Comparison of ENCODE assay signal across 25 cellular contexts in genomic region chr3:153129866-153130265, GRCh38.
"Had no signal": no experiment of that assay in that cellular context is flagged by ENCODE, and none has a peak within 500 bp of the region (broad histone marks: within the 10 kb centered on the region; RNA-seq: fewer than 3 reads in every experiment).

No MANE protein-coding gene starts in this region.

- H3K4me3 ChIP-seq: body of pancreas, cardiac muscle cell, hepatocyte, left lung, lung, neural progenitor cell, ovary, prostate gland, thyroid gland, upper lobe of right lung had no signal

- H2AFZ ChIP-seq: hepatocyte, neural progenitor cell had no signal

- ATAC-seq: body of pancreas; naive thymus-derived CD8-positive, alpha-beta T cell had no signal

- FAIRE-seq: endometrium had no signal

- H3K27ac ChIP-seq: body of pancreas, cardiac muscle cell, neural progenitor cell, ovary, prostate gland, thyroid gland, upper lobe of right lung had no signal

- H3K36me3 ChIP-seq: cardiac muscle cell, left lung, neural progenitor cell, ovary, prostate gland, thyroid gland, upper lobe of right lung had no signal

- H3K27me3 ChIP-seq: body of pancreas, cardiac muscle cell, hepatocyte, left lung, neural progenitor cell, ovary, thyroid gland, upper lobe of right lung had no signal

- H3K9me3 ChIP-seq: body of pancreas, left lung, ovary, prostate gland, thyroid gland had no signal

- H3K79me2 ChIP-seq: hepatocyte had no signal

- DNase-seq: activated B cell treated with CpG ODN at 0.5 μM for 24 hours; activated CD4-positive, alpha-beta T cell treated with anti-CD3 and anti-CD28 coated beads for 4 hours; activated CD4-positive, alpha-beta T cell treated with anti-CD3 and anti-CD28 coated beads, Interleukin-2, amount 50 U/mL, for 48 hours; activated naive CD4-positive, alpha-beta T cell treated with Interleukin-2 at 50 U/mL for 16 hours; activated T-cell treated with anti-CD3 and anti-CD28 coated beads, Interleukin-2, amount 50 U/mL, for 48 hours; amygdala; body of pancreas; effector CD4-positive, alpha-beta T cell; erythroblast; glutamatergic neuron; immature natural killer cell; left lung; naive thymus-derived CD8-positive, alpha-beta T cell; ovary; stimulated activated CD4-positive, alpha-beta T cell treated with anti-CD3 and anti-CD28 coated beads, Interleukin-4, amount 100 ng/mL, for 4 hours; substantia nigra; T-helper 17 cell; thyroid gland; upper lobe of right lung had no signal

- H3K4me2 ChIP-seq: hepatocyte, neural progenitor cell had no signal

- H3K9ac ChIP-seq: neural progenitor cell had no signal

- H3K4me1 ChIP-seq: body of pancreas, neural progenitor cell, prostate gland, thyroid gland, upper lobe of right lung had no signal
